Comparison of ENCODE assay signal across 11 cellular contexts in the genomic region with DNA sequence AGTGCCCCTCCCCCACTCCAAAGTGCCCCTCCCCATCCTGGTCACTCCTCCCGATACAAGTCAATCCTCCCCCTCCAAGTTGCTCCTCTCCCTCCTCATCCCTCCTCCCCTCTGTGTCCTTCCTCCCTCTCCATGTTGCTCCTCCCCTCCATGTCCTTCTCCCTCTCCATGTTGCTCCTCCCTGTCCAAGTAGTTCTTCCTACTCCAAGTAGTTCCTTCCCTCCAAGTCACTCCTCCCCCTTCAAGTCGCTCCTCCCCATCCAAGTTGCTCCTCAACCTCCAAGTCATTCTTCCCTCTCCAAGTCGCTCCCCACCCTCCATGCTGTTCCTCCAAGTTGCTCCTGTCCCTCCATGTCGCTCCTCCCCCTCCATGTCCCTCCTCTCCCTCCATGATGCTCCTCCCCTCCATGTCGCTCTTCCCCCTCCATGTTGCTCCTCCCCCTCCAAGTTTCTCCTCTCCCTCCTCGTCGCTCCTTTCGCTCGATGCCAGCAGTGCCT. TPM values are rescaled to one million over a fixed set of nuclear protein-coding genes. Genes with fewer than 3 reads are reported as not detected.
DNase-seq lines count a peak whose midpoint lies in the region; ATAC-seq and TF ChIP-seq lines count a peak whose summit lies in the region.
"Had no signal": no experiment of that assay in that cellular context is flagged by ENCODE, and none has a peak within 500 bp of the region (broad histone marks: within the 10 kb centered on the region; RNA-seq: fewer than 3 reads in every experiment).

No MANE protein-coding gene starts in this region.

- H3K4me3 Mint-ChIP-seq in neural crest cell: no peak overlapping the region

- H3K27ac ChIP-seq in 22Rv1: peak overlapping the region; percentile 48
- H3K27ac ChIP-seq: adrenal gland had no signal

- peak; percentile 75 for DNase-seq in H7
- peak; percentile 84 for DNase-seq in fibroblast of mammary gland (ENCODE audit: low read depth)
- no peak for DNase-seq in neural crest cell (ENCODE audit: low read depth, low spot score)
- no peak for DNase-seq in HuH-7.5 (ENCODE audit: low spot score)
- DNase-seq in SHP77 treated with DMSO at 0.1 percent for 48 hours (lab: John Stamatoyannopoulos, UW): no peak
- no peak for DNase-seq in KBM-7
- DNase-seq: adrenal gland, NCI-H1092 treated with DMSO at 0.1 percent for 48 hours, RPMI8226 had no signal

- in situ Hi-C loops in KBM-7 (cut with MboI; ENCODE audit: low pct_unique_long_range_greater_than_20kb, low sequenced_read_pairs): loop anchor here (25.0 kb wide), 1 partner anchor 327 kb away; no protein-coding TSS in a partner anchor

- H3K4me1 Mint-ChIP-seq in neural crest cell: peaks cover 5% of the 10 kb centered on the region

- H3K27me3 Mint-ChIP-seq in neural crest cell (ENCODE audit: low read depth): no peaks in the 10 kb centered on the region

- H3K27me3 ChIP-seq in H7 (ENCODE audit: control insufficient read depth, insufficient read depth, low read length): no peaks in the 10 kb centered on the region
- H3K27me3 ChIP-seq: adrenal gland had no signal

- H3K27ac Mint-ChIP-seq in neural crest cell (ENCODE audit: unreplicated experiment): peak overlapping the region; percentile 78

- H3K9me3 Mint-ChIP-seq in neural crest cell: no peaks in the 10 kb centered on the region

- TF ChIP-seq CTCF in 22Rv1 (IDR thresholded peaks at IDR 0.05) (no peak), fibroblast of mammary gland (conservative IDR thresholded peaks at IDR 0.05; ENCODE audit: control insufficient read depth, insufficient read depth, low read depth, low read length) (no peak), neural crest cell (conservative IDR thresholded peaks at IDR 0.05) (no peak)

- peaks cover 25% of the 10 kb centered on the region for H3K36me3 ChIP-seq in H7 (replicated peaks; ENCODE audit: control insufficient read depth, insufficient read depth, low read length)

- no peak for ATAC-seq in GM18868 (IDR thresholded peaks at IDR 0.05; ENCODE audit: unreplicated experiment)

- H3K4me3 ChIP-seq in H7 (ENCODE audit: insufficient read depth, low read depth, low read length) (no peak overlapping the region), fibroblast of mammary gland (ENCODE audit: control insufficient read depth, low read depth, low read length) (no peak overlapping the region)
- H3K4me3 ChIP-seq: adrenal gland had no signal

- H3K36me3 Mint-ChIP-seq in neural crest cell (ENCODE audit: low read depth): no peaks in the 10 kb centered on the region

RNA-seq across cellular contexts. Expression of gene WBP1L, which starts 8.6 kb away (rescaled TPM):
- total RNA-seq in H7 (2014; rRNA removed; shearing (Covaris generic)): 13.9 and 16.9 TPM in 2 replicates
- 21.2 and 22.0 TPM in 2 replicates for total RNA-seq in neural crest cell

RNA-seq across cellular contexts. Expression of gene SFXN2, which starts 20.7 kb away (rescaled TPM):
- total RNA-seq in H7 (2014; rRNA removed; shearing (Covaris generic)): 10.9 and 11.6 TPM in 2 replicates
- total RNA-seq in neural crest cell: 36.6 and 38.2 TPM in 2 replicates

RNA-seq across cellular contexts. Expression of gene ARL3, which starts 20.9 kb away (rescaled TPM):
- 7.5 and 8.1 TPM in 2 replicates for total RNA-seq in H7 (2014; rRNA removed; shearing (Covaris generic))
- total RNA-seq in neural crest cell: 32.5 and 34.6 TPM in 2 replicates

Comparison
In these comparisons a context has a peak if more than half of its experiments do, and no peak if none do; other contexts are left out.
1. DNase-seq: peak in H7 (single experiment) and fibroblast of mammary gland (single experiment); none in neural crest cell (single experiment), HuH-7.5 (single experiment), SHP77 treated with DMSO at 0.1 percent for 48 hours (single experiment) and KBM-7 (single experiment).